ENCODE assay signal across 8 cellular contexts in the genomic region with DNA sequence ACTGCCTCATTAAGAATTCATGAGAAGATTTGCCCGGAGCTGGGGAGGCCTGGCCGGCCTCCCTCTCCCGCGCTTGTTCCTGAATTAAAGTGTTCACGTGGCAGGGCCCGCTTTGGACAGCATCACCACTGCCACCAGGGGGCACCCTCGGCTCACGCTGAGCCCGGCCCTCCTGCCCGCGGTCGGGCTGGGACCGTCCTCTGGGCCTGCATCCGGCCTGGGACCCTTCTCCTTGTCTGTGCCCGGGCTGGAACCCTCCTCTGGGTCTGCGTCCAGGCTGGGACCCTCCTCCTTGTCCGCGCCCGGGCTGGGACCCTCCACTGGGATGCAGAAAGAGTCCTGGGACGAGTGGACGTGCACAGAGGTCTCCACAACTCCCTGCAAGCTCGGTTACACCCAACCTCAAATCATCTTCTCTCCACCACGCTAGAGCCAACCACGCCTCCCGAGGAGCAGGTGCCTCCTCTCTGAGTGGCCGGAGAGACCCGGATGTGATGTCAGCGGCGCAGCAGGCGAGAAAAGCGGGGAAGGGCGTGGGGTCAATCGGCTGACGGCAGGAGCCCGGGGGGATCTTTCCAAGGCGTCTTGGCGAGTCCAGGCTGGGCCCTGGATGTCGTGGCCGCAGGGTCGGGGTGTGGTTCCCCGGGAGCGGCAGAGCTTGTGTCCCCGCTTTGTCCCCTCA. TPM values are rescaled to one million over a fixed set of nuclear protein-coding genes. Genes with fewer than 3 reads are reported as not detected.
DNase-seq lines count a peak whose midpoint lies in the region; ATAC-seq, FAIRE-seq and TF ChIP-seq lines count a peak whose summit lies in the region.

No MANE protein-coding gene starts in this region.

- H3K4me1 ChIP-seq in GM23248 (ENCODE audit: insufficient read depth) (no peaks in the 10 kb centered on the region), pancreas (peaks cover 0 to 5% (median 0%) of the 10 kb centered on the region in 3 donors), transverse colon (peaks cover 0 to 7% (median 5%) of the 10 kb centered on the region in 4 donors)

- no peak overlapping the region for H3K4me3 ChIP-seq in GM23248
- no peak overlapping the region for H3K4me3 ChIP-seq in fibroblast of the aortic adventitia (ENCODE audit: low read depth, low read length)
- no peak overlapping the region for H3K4me3 ChIP-seq in pancreas
- no peak overlapping the region for H3K4me3 ChIP-seq in transverse colon

- H3K27me3 ChIP-seq in GM23248 (replicated peaks; ENCODE audit: insufficient read depth) = no peaks in the 10 kb centered on the region
- H3K27me3 ChIP-seq in pancreas = no peaks in the 10 kb centered on the region
- no peaks in the 10 kb centered on the region for H3K27me3 ChIP-seq in transverse colon

- no peak overlapping the region for H3K9ac ChIP-seq in GM23248

- no peak for TF ChIP-seq POLR2A in transverse colon (IDR thresholded peaks at IDR 0.05)

- DNase-seq in GM23248 (peak; percentile 55), NOMO-1 treated with DMSO at 0.1 percent for 48 hours (lab: John Stamatoyannopoulos, UW; ENCODE audit: unreplicated experiment) (peak; percentile 12), activated T-cell treated with anti-CD3 and anti-CD28 coated beads for 48 hours (ENCODE audit: low read depth) (peak; percentile 61), fibroblast of the aortic adventitia (ENCODE audit: low read depth) (peak; percentile 51), pancreas (peak; percentile 54 to 96 (median 82)), transverse colon (peak; percentile 85), cortex of kidney (lab: John Stamatoyannopoulos, UW) (no peak)

- H2AFZ ChIP-seq in GM23248 = no peak overlapping the region

- H3K36me3 ChIP-seq in GM23248 (ENCODE audit: low read depth) (no peaks in the 10 kb centered on the region), pancreas (no peaks in the 10 kb centered on the region), transverse colon (no peaks in the 10 kb centered on the region)

- in situ Hi-C loops in GM23248 (cut with MboI) (loop anchor here (25.0 kb wide), 1 partner anchor 458 kb away; no protein-coding TSS in a partner anchor), transverse colon (cut with MboI; ENCODE audit: low pct_ligation_motif_present in 1 of 4, low pct_unique_long_range_greater_than_20kb in 1 of 4, low sequenced_read_pairs in 3 of 4) (loop anchor here in 2 of 4 donors (5.0 to 25.0 kb wide), 2 partner anchors 517 kb away; no protein-coding TSS in a partner anchor)

- intact Hi-C loops in pancreas (cut with DNase I) (loop anchor here (2.0 to 10.0 kb wide), 3 partner anchors 504 to 514 kb away; no protein-coding TSS in a partner anchor), transverse colon (cut with DNase I; ENCODE audit: low total_unique reads) (loop anchor here (1.0 kb wide), 1 partner anchor 514 kb away; no protein-coding TSS in a partner anchor)

- no peaks in the 10 kb centered on the region for H3K9me2 ChIP-seq in GM23248 (ENCODE audit: insufficient read depth)

- no peak for TF ChIP-seq EP300 in transverse colon (IDR thresholded peaks at IDR 0.05; ENCODE audit: low read depth)

- H3F3A ChIP-seq in GM23248 (ENCODE audit: insufficient read depth) = peaks cover 7% of the 10 kb centered on the region; the same call in 1 of the 2 replicates

- H3K4me2 ChIP-seq in GM23248 (ENCODE audit: unreplicated experiment) = no peak overlapping the region

- no peak for FAIRE-seq in pancreas (lab: Jason Lieb, UNC)

- peak; percentile 88 to 97 (median 92) for ATAC-seq in pancreas

- H3K9me3 ChIP-seq in GM23248 (ENCODE audit: low read depth) (no peaks in the 10 kb centered on the region), pancreas (no peaks in the 10 kb centered on the region), transverse colon (no peaks in the 10 kb centered on the region)

- WGBS in GM23248 (ENCODE audit: low coverage in 1 of 2, low lambda C conversion rate in 2 of 2, missing lambda C conversion rate in 2 of 2), 2 experiments = 55% methylated on average over 41 to 43 of the region's 43 CpGs
- WGBS in pancreas, 2 donors = 43 to 51% methylated on average over 38 to 43 of the region's 43 CpGs
- 45 to 78% methylated on average over 6 to 43 of the region's 43 CpGs for WGBS in transverse colon (ENCODE audit: low coverage in 1 of 2), 2 donors

- H4K20me1 ChIP-seq in GM23248 (ENCODE audit: insufficient read depth) = no peaks in the 10 kb centered on the region

- H3K27ac ChIP-seq in C4-2B (no peak overlapping the region), GM23248 (no peak overlapping the region), pancreas (no peak overlapping the region), transverse colon (no peak overlapping the region)

- TF ChIP-seq CTCF in C4-2B (conservative IDR thresholded peaks at IDR 0.05) = peak; percentile 91
- peak; percentile 81 for TF ChIP-seq CTCF in fibroblast of the aortic adventitia (IDR thresholded peaks at IDR 0.05; ENCODE audit: insufficient read depth, low read length)
- peak; percentile 76 to 90 (median 80) for TF ChIP-seq CTCF in pancreas (IDR thresholded peaks at IDR 0.05)
- TF ChIP-seq CTCF in transverse colon (IDR thresholded peaks at IDR 0.05) = peak; percentile 87 to 93 (median 91)

- H3K79me2 ChIP-seq in GM23248 (ENCODE audit: insufficient read depth) = no peaks in the 10 kb centered on the region

RNA-seq across cellular contexts. Expression of a gene that starts 50.9 kb away (rescaled TPM):
- total RNA-seq in GM23248 (2014; rRNA removed; shearing (Covaris generic)) = not detected in 2 replicates
- polyA plus RNA-seq in GM23248 (2016; fragmentation: Nextera tagmentation; extraction: Ambion mirVana) (not detected in 2 replicates), pancreas (1 to 10 TPM; 3.6 to 6.2 TPM)
- total RNA-seq in fibroblast of the aortic adventitia (ENCODE audit: low replicate concordance) (0.27 and 0.98 TPM in 2 replicates), pancreas (1 to 10 TPM in 5 of 6 donors, under 1 TPM in 1; 0.87 to 6.5 (median 2.8) TPM), transverse colon (1 to 10 TPM in 2 of 4 donors, not detected in 2; 2.4 to 2.6 TPM)
